15 cellular contexts compared by ENCODE assay signal in the genomic region with DNA sequence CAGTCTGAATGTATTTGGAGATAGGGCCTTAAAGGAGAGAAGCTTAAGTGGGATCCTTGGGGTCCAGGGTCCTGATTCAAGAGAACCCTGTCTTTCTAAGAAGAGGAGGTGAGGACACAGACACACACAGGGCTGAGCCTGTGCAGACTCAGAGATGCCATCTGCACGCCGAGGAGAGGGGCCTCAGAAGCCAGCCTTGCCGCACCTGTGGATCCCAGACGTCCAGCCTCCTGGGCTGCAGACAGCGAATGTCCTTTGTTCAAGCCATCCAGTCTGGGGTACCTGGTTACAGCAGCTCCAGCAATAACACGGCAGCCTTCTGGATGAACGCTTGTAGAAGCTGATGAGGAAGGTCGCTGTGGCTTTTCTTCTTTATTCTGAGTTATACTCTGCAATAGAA.
"Had no signal": no experiment of that assay in that cellular context is flagged by ENCODE, and none has a peak within 500 bp of the region (broad histone marks: within the 10 kb centered on the region; RNA-seq: fewer than 3 reads in every experiment).

No MANE protein-coding gene starts in this region.

- H3K36me3 Mint-ChIP-seq: immature natural killer cell, naive B cell had no signal

- DNase-seq: dermis blood vessel endothelial cell; effector CD4-positive, alpha-beta T cell; endodermal cell; erythroblast; foreskin keratinocyte; immature natural killer cell; left cardiac atrium; left ventricle myocardium superior; mesenchymal stem cell; naive B cell; small intestine; stimulated activated CD4-positive, alpha-beta T cell treated with anti-CD3 and anti-CD28 coated beads, Interleukin-2, amount 100 ng/mL, for 48 hours; stimulated activated naive CD4-positive, alpha-beta T cell treated with Interleukin-2 at 50 U/mL for 16 hours; upper lobe of right lung had no signal

- H3K9me3 Mint-ChIP-seq: endodermal cell, immature natural killer cell, nephron had no signal

- H3K4me3 Mint-ChIP-seq: endodermal cell, immature natural killer cell, naive B cell, nephron had no signal

- H3K27me3 Mint-ChIP-seq: naive B cell had no signal

- H3K27ac Mint-ChIP-seq: endodermal cell, immature natural killer cell, naive B cell, nephron had no signal

- H3K4me1 Mint-ChIP-seq: endodermal cell, immature natural killer cell, naive B cell, nephron had no signal

- ATAC-seq: foreskin keratinocyte, left cardiac atrium, left ventricle myocardium superior, upper lobe of right lung had no signal
